In genomic region chr16:31428277-31428597, GRCh38 we compare ENCODE assay signal across 11 cellular contexts. TPM values are rescaled to one million over a fixed set of nuclear protein-coding genes. Genes with fewer than 3 reads are reported as not detected.
A peak's percentile ranks its signal among the peaks of the same experiment; 100 is the strongest.
DNase-seq lines count a peak whose midpoint lies in the region; TF ChIP-seq lines count a peak whose summit lies in the region.
"Had no signal": no experiment of that assay in that cellular context is flagged by ENCODE, and none has a peak within 500 bp of the region (broad histone marks: within the 10 kb centered on the region; RNA-seq: fewer than 3 reads in every experiment).

Gene COX6A2 (minus strand): TSS chr16:31428360. CDS start chr16:31428325, 35 bp downstream.

- H3K9me3 Mint-ChIP-seq in T-helper 1 cell treated with Interleukin-12 subunit alpha and Interleukin-12 subunit beta and Interleukin-4 antibody, amounts not matched to agents 30 μg/mL and 1 μg/mL, for 36 hours: peaks cover 5% of the 10 kb centered on the region

- no peak within 1 kb of the TSS for H4K5ac ChIP-seq in mesendoderm (ENCODE audit: low read length)

- no peak for TF ChIP-seq EP300 in suprapubic skin (IDR thresholded peaks at IDR 0.05)

- no peaks in the 10 kb centered on the region for H3K36me3 ChIP-seq in duodenal mucosa (ENCODE audit: control insufficient read depth in 1 of 2, insufficient read depth in 2 of 2, low read length in 2 of 2)
- no peaks in the 10 kb centered on the region for H3K36me3 ChIP-seq in mesendoderm (ENCODE audit: control insufficient read depth, insufficient read depth, low read length)
- no peaks in the 10 kb centered on the region for H3K36me3 ChIP-seq in suprapubic skin
- no peaks in the 10 kb centered on the region for H3K36me3 ChIP-seq in adrenal gland (replicated peaks in 1 of 2)

- no peak within 1 kb of the TSS for H2BK5ac ChIP-seq in mesendoderm (ENCODE audit: low read length)

- no peak within 1 kb of the TSS for H3K23ac ChIP-seq in mesendoderm (ENCODE audit: low read length)

- TF ChIP-seq POLR2A in suprapubic skin (IDR thresholded peaks at IDR 0.05): no peak
- TF ChIP-seq POLR2A in adrenal gland (IDR thresholded peaks at IDR 0.05): no peak

- H3K4me1 Mint-ChIP-seq in T-helper 1 cell treated with Interleukin-12 subunit alpha and Interleukin-12 subunit beta and Interleukin-4 antibody, amounts not matched to agents 30 μg/mL and 1 μg/mL, for 36 hours (ENCODE audit: low read depth): peaks cover 16% of the 10 kb centered on the region

- peak within 1 kb of the TSS; percentile 1 for H3K4ac ChIP-seq in mesendoderm (ENCODE audit: low read depth, low read length)

- no peaks in the 10 kb centered on the region for H3K9me3 ChIP-seq in duodenal mucosa (ENCODE audit: control insufficient read depth in 1 of 2, low read length in 2 of 2)
- no peaks in the 10 kb centered on the region for H3K9me3 ChIP-seq in suprapubic skin
- H3K9me3 ChIP-seq in adrenal gland (replicated peaks in 1 of 3): no peaks in the 10 kb centered on the region

- DNase-seq in T-helper 1 cell (no peak), mesendoderm (no peak), suprapubic skin (ENCODE audit: low spot score in 2 of 2) (no peak), adrenal gland (no peak), MV-4-11 (lab: John Stamatoyannopoulos, UW) (no peak), HCEC 1CT (no peak)
- DNase-seq: 8988T, NCI-H524 had no signal

- peak within 1 kb of the TSS; percentile 55 for H3K27ac Mint-ChIP-seq in T-helper 1 cell treated with Interleukin-12 subunit alpha and Interleukin-12 subunit beta and Interleukin-4 antibody, amounts not matched to agents 30 μg/mL and 1 μg/mL, for 36 hours

- H3K27me3 ChIP-seq in duodenal mucosa (ENCODE audit: control insufficient read depth in 1 of 2, insufficient read depth in 2 of 2, low read length in 2 of 2) (no peaks in the 10 kb centered on the region), mesendoderm (ENCODE audit: insufficient read depth, low read length, poor library complexity) (peaks cover 5% of the 10 kb centered on the region), suprapubic skin (no peaks in the 10 kb centered on the region), adrenal gland (no peaks in the 10 kb centered on the region)

- no peak within 1 kb of the TSS for H3K27ac ChIP-seq in duodenal mucosa (ENCODE audit: low read depth, low read length)
- H3K27ac ChIP-seq in mesendoderm (ENCODE audit: low read depth, low read length): no peak within 1 kb of the TSS
- no peak within 1 kb of the TSS for H3K27ac ChIP-seq in suprapubic skin
- peak within 1 kb of the TSS in 1 of 5 donors; percentile 17 for H3K27ac ChIP-seq in adrenal gland
- H3K27ac ChIP-seq: KMS-11 had no signal

- H3K4me1 ChIP-seq in duodenal mucosa (ENCODE audit: control insufficient read depth in 1 of 2, insufficient read depth in 2 of 2, low read length in 2 of 2) (peaks cover 5 to 6% of the 10 kb centered on the region in 2 donors), mesendoderm (ENCODE audit: control insufficient read depth, low read depth, low read length) (no peaks in the 10 kb centered on the region), suprapubic skin (peaks cover 16% of the 10 kb centered on the region), adrenal gland (replicated peaks in 1 of 2) (peaks cover 0 to 5% of the 10 kb centered on the region in 2 donors)

- no peak for TF ChIP-seq CTCF in suprapubic skin (IDR thresholded peaks at IDR 0.05)
- no peak for TF ChIP-seq CTCF in adrenal gland (IDR thresholded peaks at IDR 0.05)

- no peaks in the 10 kb centered on the region for H3K79me1 ChIP-seq in mesendoderm (ENCODE audit: low read length)

- H3K9ac ChIP-seq in duodenal mucosa (ENCODE audit: low read depth in 1 of 2, low read length in 2 of 2) (no peak within 1 kb of the TSS), mesendoderm (ENCODE audit: low read length) (no peak within 1 kb of the TSS)
- H3K9ac ChIP-seq: KMS-11 had no signal

- peak within 1 kb of the TSS; percentile 45 to 53 for H3K4me3 ChIP-seq in duodenal mucosa (ENCODE audit: low read depth in 1 of 2, low read length in 2 of 2)
- no peak within 1 kb of the TSS for H3K4me3 ChIP-seq in mesendoderm (ENCODE audit: low read length)
- H3K4me3 ChIP-seq in suprapubic skin: peak within 1 kb of the TSS; percentile 44
- H3K4me3 ChIP-seq in adrenal gland: peak within 1 kb of the TSS in 1 of 4 donors; percentile 49

- peaks cover 1% of the 10 kb centered on the region for H3K36me3 Mint-ChIP-seq in T-helper 1 cell treated with Interleukin-12 subunit alpha and Interleukin-12 subunit beta and Interleukin-4 antibody, amounts not matched to agents 30 μg/mL and 1 μg/mL, for 36 hours (ENCODE audit: low read depth)

- peaks cover 4% of the 10 kb centered on the region for H3K27me3 Mint-ChIP-seq in T-helper 1 cell treated with Interleukin-12 subunit alpha and Interleukin-12 subunit beta and Interleukin-4 antibody, amounts not matched to agents 30 μg/mL and 1 μg/mL, for 36 hours (ENCODE audit: low read depth)

- no peaks in the 10 kb centered on the region for H3K79me2 ChIP-seq in mesendoderm (ENCODE audit: control insufficient read depth, insufficient read depth, low read length)

- H3K18ac ChIP-seq in mesendoderm (ENCODE audit: low read length): no peak within 1 kb of the TSS

- H2BK15ac ChIP-seq in mesendoderm (replicated peaks; ENCODE audit: low read depth): no peak within 1 kb of the TSS

- intact Hi-C loops in adrenal gland (cut with DNase I): no loop called here

- H2AK5ac ChIP-seq in mesendoderm (ENCODE audit: low read length): no peak within 1 kb of the TSS

- H2BK120ac ChIP-seq in mesendoderm (ENCODE audit: low read depth, low read length): no peak within 1 kb of the TSS

- H3K56ac ChIP-seq in mesendoderm (ENCODE audit: low read length): no peak within 1 kb of the TSS

- WGBS in mesendoderm (ENCODE audit: extremely low coverage, insufficient coverage, low lambda C conversion rate): no CpG with 5 or more reads among the region's 7 CpGs
- WGBS in suprapubic skin: 69% methylated on average over 7 of the region's 7 CpGs
- 55 to 66% (median 64%) methylated on average over 6 to 7 of the region's 7 CpGs for WGBS in adrenal gland, 4 donors

- no peak within 1 kb of the TSS for H4K8ac ChIP-seq in mesendoderm (ENCODE audit: low read depth, low read length)

- H3K4me2 ChIP-seq in mesendoderm (ENCODE audit: low read length): no peak within 1 kb of the TSS
- H3K4me2 ChIP-seq: KMS-11 had no signal

- peak within 1 kb of the TSS; percentile 51 for H3K4me3 Mint-ChIP-seq in T-helper 1 cell treated with Interleukin-12 subunit alpha and Interleukin-12 subunit beta and Interleukin-4 antibody, amounts not matched to agents 30 μg/mL and 1 μg/mL, for 36 hours

RNA-seq across cellular contexts. Expression of gene COX6A2, which starts in this region (rescaled TPM):
- 0.41 TPM for polyA plus RNA-seq in mesendoderm (2013, experiment 1 of 2)
- polyA plus RNA-seq in mesendoderm (2013, experiment 2 of 2): 0.34 TPM
- total RNA-seq in suprapubic skin (not detected), adrenal gland (not detected)
- polyA plus RNA-seq in adrenal gland: 1 to 10 TPM in 2 of 3 donors, not detected in 1; 2.8 to 5.2 TPM
